In the genomic region with DNA sequence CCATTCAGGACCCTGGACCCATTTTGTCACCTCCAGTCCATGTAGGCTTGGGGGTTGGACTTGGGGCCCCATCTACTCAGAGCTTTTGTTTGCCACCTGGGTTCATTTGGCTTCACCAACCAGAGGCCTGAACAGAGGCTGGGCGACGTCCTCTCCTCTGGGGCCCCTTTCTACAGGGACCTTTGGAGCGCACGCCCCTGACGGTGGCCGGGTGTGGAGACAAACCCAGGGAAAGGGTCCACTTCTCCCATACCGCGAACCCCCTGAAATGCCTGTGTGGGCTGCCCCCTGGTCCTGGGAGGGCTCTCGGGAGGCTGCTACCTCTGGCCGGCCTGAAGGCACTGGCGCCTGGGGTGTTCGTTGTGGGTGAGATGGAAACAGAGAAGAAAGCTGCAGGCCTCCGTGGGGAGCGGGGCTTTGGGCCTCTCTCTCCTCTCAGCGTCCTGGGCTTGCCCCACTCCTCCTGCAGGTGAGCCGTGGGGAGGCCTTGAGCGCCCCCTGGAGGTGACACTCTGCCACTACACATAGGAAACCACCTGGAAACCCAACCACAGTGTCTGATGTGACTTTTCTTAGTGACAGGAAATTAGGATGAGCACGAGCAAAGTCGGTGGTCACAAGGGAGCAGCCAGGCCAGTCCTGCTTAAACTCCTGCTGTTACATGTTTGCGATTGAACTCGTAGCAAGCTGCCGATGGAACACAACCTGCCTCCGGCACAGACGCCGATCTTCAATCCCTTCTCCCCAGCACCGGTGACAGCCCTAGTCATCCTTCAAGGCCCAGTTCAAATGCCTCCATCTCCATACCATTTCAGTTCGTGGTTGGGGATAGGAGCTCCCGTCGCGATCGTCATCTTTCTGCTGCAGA, we compare ENCODE assay signal across 8 cellular contexts. TPM values are rescaled to one million over a fixed set of nuclear protein-coding genes. Genes with fewer than 3 reads are reported as not detected.
DNase-seq lines count a peak whose midpoint lies in the region; ATAC-seq, FAIRE-seq and TF ChIP-seq lines count a peak whose summit lies in the region.

No MANE protein-coding gene starts in this region.

- no peak overlapping the region for H2AK5ac ChIP-seq in mesendoderm (ENCODE audit: low read length)

- no peak overlapping the region for H4K8ac ChIP-seq in mesendoderm (ENCODE audit: low read depth, low read length)

- no peaks in the 10 kb centered on the region for H3K79me1 ChIP-seq in mesendoderm (ENCODE audit: low read length)

- H3K36me3 ChIP-seq in A673 (ENCODE audit: insufficient read depth, low read length, poor library complexity, severe bottlenecking) (no peaks in the 10 kb centered on the region), mesendoderm (ENCODE audit: control insufficient read depth, insufficient read depth, low read length) (no peaks in the 10 kb centered on the region), testis (ENCODE audit: low read depth, missing control alignments) (no peaks in the 10 kb centered on the region)

- CTCF ChIA-PET in A673 (lab: Charles Lee), result no interaction called here

- H4K5ac ChIP-seq in mesendoderm (ENCODE audit: low read length), result no peak overlapping the region

- no peak overlapping the region for H3K4ac ChIP-seq in mesendoderm (ENCODE audit: low read depth, low read length)

- H3K18ac ChIP-seq in mesendoderm (ENCODE audit: low read length), result no peak overlapping the region

- no peak overlapping the region for H3K4me2 ChIP-seq in mesendoderm (ENCODE audit: low read length)

- H3K56ac ChIP-seq in mesendoderm (ENCODE audit: low read length), result peak overlapping the region; percentile 47

- TF ChIP-seq CTCF in A673 (conservative IDR thresholded peaks at IDR 0.05; ENCODE audit: low read depth, low read length) (peak; percentile 97), testis (IDR thresholded peaks at IDR 0.05) (peak; percentile 81 to 96 (median 83))

- H3K27me3 ChIP-seq in A673 (replicated peaks; ENCODE audit: insufficient read depth, low read depth, low read length, poor library complexity) (peaks cover 31% of the 10 kb centered on the region), mesendoderm (ENCODE audit: insufficient read depth, low read length, poor library complexity) (no peaks in the 10 kb centered on the region), testis (no peaks in the 10 kb centered on the region)

- no TSS peak for BruUV-seq in A673 (replicated peaks; lab: Mats Ljungman, UMichigan)

- no peak overlapping the region for H2BK5ac ChIP-seq in mesendoderm (ENCODE audit: low read length)

- no peak overlapping the region for H3K4me3 ChIP-seq in A673 (ENCODE audit: low read depth, low read length, poor library complexity, severe bottlenecking)
- no peak overlapping the region for H3K4me3 ChIP-seq in mesendoderm (ENCODE audit: low read length)
- peak overlapping the region in 1 of 2 donors; percentile 2 for H3K4me3 ChIP-seq in testis

- H3K4me1 ChIP-seq in A673 (ENCODE audit: insufficient read depth, low read length, poor library complexity, severe bottlenecking), result no peaks in the 10 kb centered on the region
- H3K4me1 ChIP-seq in mesendoderm (ENCODE audit: control insufficient read depth, low read depth, low read length), result no peaks in the 10 kb centered on the region
- peaks cover 31% of the 10 kb centered on the region for H3K4me1 ChIP-seq in testis

- H2BK15ac ChIP-seq in mesendoderm (replicated peaks; ENCODE audit: low read depth), result no peak overlapping the region

- no peaks in the 10 kb centered on the region for H3K79me2 ChIP-seq in mesendoderm (ENCODE audit: control insufficient read depth, insufficient read depth, low read length)

- no peak overlapping the region for H2BK120ac ChIP-seq in mesendoderm (ENCODE audit: low read depth, low read length)

- H3K23ac ChIP-seq in mesendoderm (ENCODE audit: low read length), result no peak overlapping the region

- WGBS in mesendoderm (ENCODE audit: extremely low coverage, insufficient coverage, low lambda C conversion rate), result no CpG with 5 or more reads among the region's 31 CpGs
- 42 to 57% methylated on average over 28 to 31 of the region's 31 CpGs for WGBS in testis, 2 donors

- no peak for ATAC-seq in GM19397 (IDR thresholded peaks at IDR 0.05; ENCODE audit: unreplicated experiment)

- POLR2A ChIA-PET in A673 (lab: Charles Lee; ENCODE audit: low non-redundant PET), result no interaction called here

- FAIRE-seq in GM18507 (lab: Jason Lieb, UNC), result peak; percentile 46

- TF ChIP-seq POLR2A in testis (IDR thresholded peaks at IDR 0.05), result no peak

- intact Hi-C loops in A673 (cut with micrococcal nuclease; ENCODE audit: unreplicated experiment) (loop anchor here (5.0 kb wide), 1 partner anchor 205 kb away; no protein-coding TSS in a partner anchor), testis (cut with DNase I; ENCODE audit: low total_unique reads) (no loop called here)

- H3K9ac ChIP-seq in mesendoderm (ENCODE audit: low read length), result peak overlapping the region; percentile 34

- no peaks in the 10 kb centered on the region for H3K9me3 ChIP-seq in A673 (ENCODE audit: low read depth, low read length, poor library complexity, severe bottlenecking)
- H3K9me3 ChIP-seq in testis, result no peaks in the 10 kb centered on the region

- H3K27ac ChIP-seq in A673 (ENCODE audit: low read depth, low read length, poor library complexity, severe bottlenecking) (no peak overlapping the region), caudate nucleus (ENCODE audit: low read depth, low read length) (peak overlapping the region; percentile 62), mesendoderm (ENCODE audit: low read depth, low read length) (no peak overlapping the region), testis (peak overlapping the region; percentile 27 to 70)

- peak; percentile 56 for DNase-seq in A673 (ENCODE audit: low spot score)
- DNase-seq in GM18507 (ENCODE audit: extremely low spot score, insufficient read length, low read depth), result peak; percentile 67
- peak; percentile 10 for DNase-seq in NCI-H1092 treated with DMSO at 0.1 percent for 48 hours (lab: John Stamatoyannopoulos, UW)
- peak; percentile 52 for DNase-seq in UCSD-AML1 (lab: John Stamatoyannopoulos, UW; ENCODE audit: unreplicated experiment)
- peak in 20 of 61 donors; percentile 21 to 57 (median 32) for DNase-seq in caudate nucleus (lab: John Stamatoyannopoulos, UW)
- peak; percentile 76 for DNase-seq in mesendoderm
- DNase-seq in testis, result peak; percentile 73

RNA-seq across cellular contexts. Expression of gene NTSR2, which starts 12.0 kb away (rescaled TPM):
- not detected in 2 replicates for total RNA-seq in A673 (2021)
- polyA plus RNA-seq in mesendoderm (2013, experiment 1 of 2), result 0.04 TPM
- polyA plus RNA-seq in mesendoderm (2013, experiment 2 of 2), result 0.06 TPM
- under 1 TPM; 0.47 to 0.68 TPM for total RNA-seq in testis
- polyA plus RNA-seq in testis (ENCODE audit: insufficient read depth, low read depth, low replicate concordance), result not detected

Comparison
In these comparisons a context has a peak if more than half of its experiments do, and no peak if none do; other contexts are left out.
1. H3K27ac ChIP-seq: peak in caudate nucleus (single experiment) and testis (2 of 2); none in A673 (single experiment) and mesendoderm (single experiment).